ENCODE assay signal across 22 cellular contexts in the genomic region with DNA sequence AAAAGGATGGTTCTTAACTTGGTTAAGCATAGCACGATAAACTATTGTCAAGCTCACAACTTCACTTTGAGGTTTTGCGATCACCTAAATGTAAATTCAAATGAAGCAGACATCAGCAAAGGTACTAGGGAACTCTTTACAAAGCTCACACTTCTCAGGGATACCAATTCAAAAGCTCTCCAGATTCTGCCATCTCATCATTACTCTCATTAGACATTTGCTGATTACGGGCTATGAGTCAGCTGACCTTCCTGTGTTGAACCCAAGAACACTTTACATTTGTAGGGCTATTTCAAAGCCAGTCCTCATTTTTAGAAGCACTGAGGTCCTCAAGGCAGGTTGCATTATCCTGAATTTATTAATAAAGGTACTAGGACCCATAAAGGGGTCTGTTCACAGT. TPM values are rescaled to one million over a fixed set of nuclear protein-coding genes. Genes with fewer than 3 reads are reported as not detected.
DNase-seq lines count a peak whose midpoint lies in the region; ATAC-seq, FAIRE-seq and TF ChIP-seq lines count a peak whose summit lies in the region.
"Had no signal": no experiment of that assay in that cellular context is flagged by ENCODE, and none has a peak within 500 bp of the region (broad histone marks: within the 10 kb centered on the region; RNA-seq: fewer than 3 reads in every experiment).

No MANE protein-coding gene starts in this region.

- H3K79me2 ChIP-seq in HepG2 (ENCODE audit: insufficient read depth, low read length) (no peaks in the 10 kb centered on the region), mesendoderm (ENCODE audit: control insufficient read depth, insufficient read depth, low read length) (no peaks in the 10 kb centered on the region)

- TF ChIP-seq CTCF in HepG2 (CRISPR knock-in tag; IDR thresholded peaks at IDR 0.05) (no peak), right lobe of liver (IDR thresholded peaks at IDR 0.05) (no peak), bronchial epithelial cell (IDR thresholded peaks at IDR 0.05; ENCODE audit: insufficient read depth, low read length, severe bottlenecking) (no peak), CD14-positive monocyte (IDR thresholded peaks at IDR 0.05) (no peak)

- H3K27me3 ChIP-seq in HepG2 (ENCODE audit: control insufficient read depth in 1 of 2, insufficient read depth in 2 of 2, low read length in 2 of 2), result no peaks in the 10 kb centered on the region
- H3K27me3 ChIP-seq in right lobe of liver, result no peaks in the 10 kb centered on the region
- no peaks in the 10 kb centered on the region for H3K27me3 ChIP-seq in bronchial epithelial cell (ENCODE audit: control insufficient read depth, insufficient read depth, low read length)
- H3K27me3 ChIP-seq in mesendoderm (ENCODE audit: insufficient read depth, low read length, poor library complexity), result no peaks in the 10 kb centered on the region
- H3K27me3 ChIP-seq: BE2C; BLaER1 treated with 17β-estradiol and CSF1 and Interleukin-3, amounts not matched to agents 10 nM and 100 nM had no signal

- H2AK5ac ChIP-seq in mesendoderm (ENCODE audit: low read length), result no peak overlapping the region

- no peaks in the 10 kb centered on the region for H3K4me1 Mint-ChIP-seq in CD14-positive monocyte

- no peak overlapping the region for H3K27ac ChIP-seq in HepG2 (ENCODE audit: extremely low read length, insufficient read depth, low read length)
- H3K27ac ChIP-seq in right lobe of liver, result no peak overlapping the region
- no peak overlapping the region for H3K27ac ChIP-seq in mesendoderm (ENCODE audit: low read depth, low read length)
- H3K27ac ChIP-seq: A549; BLaER1 treated with 17β-estradiol and CSF1 and Interleukin-3, amounts not matched to agents 10 nM and 100 nM had no signal

- no peak overlapping the region for H4K5ac ChIP-seq in mesendoderm (ENCODE audit: low read length)

- no peak overlapping the region for H2BK15ac ChIP-seq in mesendoderm (replicated peaks; ENCODE audit: low read depth)

- H3K4ac ChIP-seq in mesendoderm (ENCODE audit: low read depth, low read length), result no peak overlapping the region

- no peak overlapping the region for H2BK5ac ChIP-seq in mesendoderm (ENCODE audit: low read length)

- no peaks in the 10 kb centered on the region for H4K20me1 ChIP-seq in HepG2 (ENCODE audit: insufficient read depth, low read length)
- H4K20me1 ChIP-seq: BLaER1 treated with 17β-estradiol and CSF1 and Interleukin-3, amounts not matched to agents 10 nM and 100 nM had no signal

- H3K4me3 Mint-ChIP-seq in CD14-positive monocyte, result no peak overlapping the region
- H3K4me3 Mint-ChIP-seq: CD8-positive, alpha-beta T cell; HFFc6 had no signal

- CTCF ChIA-PET in HepG2 (lab: Yijun Ruan, JAX; ENCODE audit: low intra/inter-chr PET ratio, low total read pairs), result no interaction called here

- H3K36me3 Mint-ChIP-seq in CD14-positive monocyte, result no peaks in the 10 kb centered on the region
- H3K36me3 Mint-ChIP-seq: CD8-positive, alpha-beta T cell had no signal

- no peaks in the 10 kb centered on the region for H3K79me1 ChIP-seq in mesendoderm (ENCODE audit: low read length)

- H3K4me2 ChIP-seq in HepG2 (ENCODE audit: low read depth, low read length) (no peak overlapping the region), mesendoderm (ENCODE audit: low read length) (no peak overlapping the region)
- H3K4me2 ChIP-seq: A549 had no signal

- H3K27me3 Mint-ChIP-seq in CD14-positive monocyte (ENCODE audit: low read depth in 3 of 3), result peaks cover 0 to 1% (median 0%) of the 10 kb centered on the region in 3 donors

- no TSS peak for BruUV-seq in HepG2 (replicated peaks; lab: Mats Ljungman, UMichigan)

- ATAC-seq in HepG2 (no peak), right lobe of liver (no peak)
- ATAC-seq: A549; CD8-positive, alpha-beta T cell had no signal

- no peak overlapping the region for H3K4me3 ChIP-seq in HepG2 (replicated peaks in 1 of 3; ENCODE audit: insufficient read depth in 1 of 3, low read depth in 2 of 3, low read length in 3 of 3)
- H3K4me3 ChIP-seq in right lobe of liver, result no peak overlapping the region
- no peak overlapping the region for H3K4me3 ChIP-seq in bronchial epithelial cell (ENCODE audit: low read depth, low read length)
- no peak overlapping the region for H3K4me3 ChIP-seq in mesendoderm (ENCODE audit: low read length)
- H3K4me3 ChIP-seq: A549; BLaER1 treated with 17β-estradiol and CSF1 and Interleukin-3, amounts not matched to agents 10 nM and 100 nM; HAP-1 had no signal

- H3K4me1 ChIP-seq in HepG2 (ENCODE audit: insufficient read depth, low read length) (no peaks in the 10 kb centered on the region), right lobe of liver (no peaks in the 10 kb centered on the region), mesendoderm (ENCODE audit: control insufficient read depth, low read depth, low read length) (no peaks in the 10 kb centered on the region)
- H3K4me1 ChIP-seq: A549, BE2C, HAP-1 had no signal

- no peak for TF ChIP-seq POLR2A in HepG2 (IDR thresholded peaks at IDR 0.05; ENCODE audit: insufficient read depth in 1 of 2, low read depth in 2 of 2, low read length in 2 of 2)
- no peak for TF ChIP-seq POLR2A in right lobe of liver (IDR thresholded peaks at IDR 0.05)

- H2BK120ac ChIP-seq in mesendoderm (ENCODE audit: low read depth, low read length), result no peak overlapping the region

- in situ Hi-C loops in HepG2 (cut with HindIII; ENCODE audit: extremely low pct_ligation_motif_present, low pct_unique_long_range_greater_than_20kb), result no loop called here

- no peak for TF ChIP-seq RAD21 in HepG2 (CRISPR knock-in tag; IDR thresholded peaks at IDR 0.05)

- intact Hi-C loops in HepG2 (cut with micrococcal nuclease; ENCODE audit: unreplicated experiment), result no loop called here
- intact Hi-C loops in right lobe of liver (cut with DNase I), result no loop called here
- intact Hi-C loops in CD14-positive monocyte (cut with micrococcal nuclease), result no loop called here

- no peaks in the 10 kb centered on the region for H3K9me3 ChIP-seq in HepG2 (ENCODE audit: low read length)
- H3K9me3 ChIP-seq in right lobe of liver, result no peaks in the 10 kb centered on the region
- H3K9me3 ChIP-seq: A549; BE2C; BLaER1 treated with 17β-estradiol and CSF1 and Interleukin-3, amounts not matched to agents 10 nM and 100 nM; Caco-2; HAP-1 had no signal

- no peak for FAIRE-seq in HepG2 (lab: Jason Lieb, UNC)
- FAIRE-seq in bronchial epithelial cell (lab: Jason Lieb, UNC), result no peak
- FAIRE-seq: A549, G401.6, GM12892, H54 had no signal

- H3K9ac ChIP-seq in HepG2 (ENCODE audit: insufficient read depth, low read depth, low read length) (no peak overlapping the region), mesendoderm (ENCODE audit: low read length) (no peak overlapping the region)
- H3K9ac ChIP-seq: BLaER1 treated with 17β-estradiol and CSF1 and Interleukin-3, amounts not matched to agents 10 nM and 100 nM had no signal

- H2AFZ ChIP-seq in HepG2 (ENCODE audit: low read length), result no peak overlapping the region

- POLR2A ChIA-PET in HepG2 (lab: Yijun Ruan, JAX), result no interaction called here

- H3K56ac ChIP-seq in mesendoderm (ENCODE audit: low read length), result no peak overlapping the region

- H3K18ac ChIP-seq in mesendoderm (ENCODE audit: low read length), result no peak overlapping the region

- no peak overlapping the region for H3K23ac ChIP-seq in mesendoderm (ENCODE audit: low read length)

- H3K27ac Mint-ChIP-seq in CD14-positive monocyte, result no peak overlapping the region
- H3K27ac Mint-ChIP-seq: CD8-positive, alpha-beta T cell; HFFc6 had no signal

- TF ChIP-seq EP300 in HepG2 (IDR thresholded peaks at IDR 0.05; ENCODE audit: low read depth in 2 of 2, low read length in 2 of 2) (no peak), HepG2 (CRISPR knock-in tag; IDR thresholded peaks at IDR 0.05; ENCODE audit: borderline replicate concordance) (no peak)

- peak overlapping the region; percentile 81 for H4K8ac ChIP-seq in mesendoderm (ENCODE audit: low read depth, low read length)

- DNase-seq in HepG2 (ENCODE audit: low spot score), result no peak
- DNase-seq in right lobe of liver, result no peak
- DNase-seq in bronchial epithelial cell (ENCODE audit: low read depth), result peak; percentile 13
- peak; percentile 13 for DNase-seq in mesendoderm
- DNase-seq in activated naive CD4-positive, alpha-beta T cell treated with Interleukin-2 at 50 U/mL for 16 hours, result no peak
- DNase-seq in CD14-positive monocyte (ENCODE audit: low spot score), result no peak
- DNase-seq: 8988T; ACHN; AML-193; BE2C; Caco-2; CD8-positive, alpha-beta T cell; DMS153; DND-41; GOT3; HFFc6 had no signal

- H3K36me3 ChIP-seq in HepG2 (replicated peaks in 1 of 2; ENCODE audit: control insufficient read depth in 1 of 2, insufficient read depth in 2 of 2, low read length in 2 of 2) (no peaks in the 10 kb centered on the region), right lobe of liver (no peaks in the 10 kb centered on the region), bronchial epithelial cell (ENCODE audit: control insufficient read depth, insufficient read depth, low read length) (no peaks in the 10 kb centered on the region), mesendoderm (ENCODE audit: control insufficient read depth, insufficient read depth, low read length) (no peaks in the 10 kb centered on the region)
- H3K36me3 ChIP-seq: BE2C; BLaER1 treated with 17β-estradiol and CSF1 and Interleukin-3, amounts not matched to agents 10 nM and 100 nM; HAP-1 had no signal

- H3K9me3 Mint-ChIP-seq in CD14-positive monocyte, result peaks cover 0 to 5% (median 0%) of the 10 kb centered on the region in 7 donors
- H3K9me3 Mint-ChIP-seq: HFFc6 had no signal

- 59% methylated on average over 3 of the region's 3 CpGs for WGBS in HepG2 (ENCODE audit: low lambda C conversion rate)
- 76% methylated on average over 2 of the region's 3 CpGs for WGBS in right lobe of liver (ENCODE audit: insufficient coverage, low coverage, low lambda C conversion rate, missing lambda C conversion rate)
- WGBS in mesendoderm (ENCODE audit: extremely low coverage, insufficient coverage, low lambda C conversion rate), result no CpG with 5 or more reads among the region's 3 CpGs

RNA-seq across cellular contexts. Expression of a gene that starts 28.4 kb away (rescaled TPM):
- not detected in 2 replicates for total RNA-seq in HepG2 (2016; rRNA removed; fragmentation: Illumina TruSeq; extraction: Trizol)
- total RNA-seq in HepG2 (2016; cell fraction: cytosol; rRNA removed; fragmentation: Illumina TruSeq; extraction: Trizol; ENCODE audit: low read depth), result not detected in 2 replicates
- not detected in 2 replicates for total RNA-seq in HepG2 (2016; cell fraction: insoluble cytoplasmic fraction; rRNA removed; fragmentation: Illumina TruSeq; extraction: Trizol)
- not detected in 2 replicates for total RNA-seq in HepG2 (2016; cell fraction: membrane; rRNA removed; fragmentation: Illumina TruSeq; extraction: Trizol)
- total RNA-seq in HepG2 (2016; cell fraction: nucleus; rRNA removed; fragmentation: Illumina TruSeq; extraction: Trizol), result not detected in 2 replicates
- 0.12 TPM in 1 of 2 replicates, not detected in the other for polyA plus RNA-seq in HepG2 (2011; rRNA removed)
- polyA plus RNA-seq in HepG2 (2011; cell fraction: cytosol; rRNA removed), result 0.12 TPM in 1 of 2 replicates, not detected in the other
- polyA plus RNA-seq in HepG2 (2011; cell fraction: nucleus; rRNA removed), result not detected in 2 replicates
- not detected in 2 replicates for polyA plus RNA-seq in HepG2 (2012)
- not detected in 2 replicates for polyA plus RNA-seq in HepG2 (2016; cell fraction: cytosol; fragmentation: Illumina TruSeq; extraction: Trizol; ENCODE audit: low read depth)
- 0.34 TPM in 1 of 2 replicates, not detected in the other for polyA plus RNA-seq in HepG2 (2016; cell fraction: insoluble cytoplasmic fraction; fragmentation: Illumina TruSeq; extraction: Trizol; ENCODE audit: low read depth)
- not detected in 2 replicates for polyA plus RNA-seq in HepG2 (2016; cell fraction: membrane; fragmentation: Illumina TruSeq; extraction: Trizol; ENCODE audit: low read depth)
- not detected in 2 replicates for polyA plus RNA-seq in HepG2 (2016; cell fraction: nucleus; fragmentation: Illumina TruSeq; extraction: Trizol; ENCODE audit: insufficient read depth, low read depth)
- not detected in 2 replicates for polyA minus RNA-seq in HepG2 (2011; rRNA and poly(A)+ RNA removed; ENCODE audit: low replicate concordance)
- polyA minus RNA-seq in HepG2 (2011; cell fraction: cytosol; rRNA and poly(A)+ RNA removed), result not detected in 2 replicates
- polyA minus RNA-seq in HepG2 (2011; cell fraction: nucleus; rRNA and poly(A)+ RNA removed), result not detected in 2 replicates
- total RNA-seq in right lobe of liver, result not detected
- not detected in 2 replicates for total RNA-seq in bronchial epithelial cell
- not detected for polyA plus RNA-seq in mesendoderm (2013, experiment 1 of 2)
- not detected for polyA plus RNA-seq in mesendoderm (2013, experiment 2 of 2)
- polyA plus RNA-seq in CD14-positive monocyte, result not detected
- total RNA-seq: Caco-2; CD8-positive, alpha-beta T cell had no signal
- polyA plus RNA-seq: A549 had no signal

Comparison
In these comparisons a context has a peak if more than half of its experiments do, and no peak if none do; other contexts are left out.
1. DNase-seq: peak in bronchial epithelial cell (single experiment) and mesendoderm (single experiment); none in HepG2 (single experiment), right lobe of liver (0 of 3), activated naive CD4-positive, alpha-beta T cell treated with Interleukin-2 at 50 U/mL for 16 hours (single experiment) and CD14-positive monocyte (single experiment).